ENCODE assay signal across 8 cellular contexts in the genomic region with DNA sequence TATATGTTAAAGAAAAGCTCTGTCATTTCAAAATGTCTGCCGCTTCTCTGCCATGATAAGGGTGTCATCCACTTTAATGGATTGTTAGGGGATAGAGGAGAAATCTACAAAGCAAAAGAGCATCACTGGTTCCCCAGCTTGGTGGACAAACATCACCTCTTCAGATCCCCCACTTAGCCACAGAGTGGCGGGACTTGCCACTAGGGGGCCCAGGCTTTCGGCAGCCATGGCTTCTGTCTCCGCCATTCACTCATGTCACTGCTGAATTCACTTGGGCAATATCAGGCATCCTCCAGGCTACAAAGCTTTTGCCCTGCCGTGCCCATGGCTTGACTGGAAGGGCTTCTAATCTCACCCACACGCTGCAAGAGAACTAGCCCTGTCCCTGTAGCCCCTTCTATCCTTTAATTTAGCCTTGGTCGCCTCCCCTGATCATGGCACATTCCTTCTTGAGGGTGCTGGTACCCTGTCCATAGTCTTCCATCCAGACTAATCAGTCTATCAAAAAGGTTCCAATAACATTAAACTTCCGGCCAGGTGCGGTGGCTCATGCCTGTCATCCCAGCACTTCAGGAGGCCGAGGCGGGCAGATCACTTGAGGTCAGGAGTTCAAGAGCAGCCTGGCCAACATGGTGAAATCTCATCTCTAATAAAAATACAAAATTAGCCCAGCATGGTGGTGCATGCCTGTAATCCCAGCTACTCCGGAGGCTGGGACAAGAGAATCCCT. TPM values are rescaled to one million over a fixed set of nuclear protein-coding genes. Genes with fewer than 3 reads are reported as not detected.
DNase-seq lines count a peak whose midpoint lies in the region; ATAC-seq, FAIRE-seq and TF ChIP-seq lines count a peak whose summit lies in the region.

No MANE protein-coding gene starts in this region.

- H3K4me1 ChIP-seq in endothelial cell of umbilical vein (ENCODE audit: control insufficient read depth, extremely low read depth, insufficient read depth, low read length): no peaks in the 10 kb centered on the region

- TF ChIP-seq CTCF in endothelial cell of umbilical vein (IDR thresholded peaks at IDR 0.05; ENCODE audit: extremely low read depth in 1 of 2, insufficient read depth in 1 of 2, low read depth in 1 of 2, low read length in 2 of 2): peak; percentile 87 to 92

- H3K4me1 Mint-ChIP-seq in activated CD8-positive, alpha-beta T cell treated with anti-CD3 and anti-CD28 coated beads, Interleukin-2, amount 10 ng/mL, durations not matched to agents 7 days and 5 days (ENCODE audit: low read depth): peaks cover 6% of the 10 kb centered on the region
- peaks cover 3 to 8% (median 5%) of the 10 kb centered on the region in 3 donors for H3K4me1 Mint-ChIP-seq in naive B cell

- no peaks in the 10 kb centered on the region for H3K79me2 ChIP-seq in endothelial cell of umbilical vein (ENCODE audit: control insufficient read depth, insufficient read depth, low read length)

- no peak overlapping the region for H3K4me3 Mint-ChIP-seq in activated CD8-positive, alpha-beta T cell treated with anti-CD3 and anti-CD28 coated beads, Interleukin-2, amount 10 ng/mL, durations not matched to agents 7 days and 5 days
- H3K4me3 Mint-ChIP-seq in naive B cell: no peak overlapping the region

- dilution Hi-C loops in endothelial cell of umbilical vein (cut with MboI; ENCODE audit: extremely low pct_ligation_motif_present, low sequenced_read_pairs): no loop called here

- peak; percentile 52 for ATAC-seq in Right ventricle myocardium inferior
- ATAC-seq in activated CD8-positive, alpha-beta T cell treated with anti-CD3 and anti-CD28 coated beads, Interleukin-2, amount 10 ng/mL, durations not matched to agents 7 days and 5 days: peak; percentile 94
- ATAC-seq in naive B cell (ENCODE audit: low read depth in 2 of 2): peak; percentile 94 to 95
- peak; percentile 80 for ATAC-seq in stimulated activated naive CD8-positive, alpha-beta T cell treated with anti-CD3 and anti-CD28 coated beads, Interleukin-15, Interleukin-2, amounts not matched to agents 100 U/mL and 50 U/mL, for 24 hours
- no peak for ATAC-seq in GM21423 (IDR thresholded peaks at IDR 0.05; ENCODE audit: unreplicated experiment)

- H3K27me3 ChIP-seq in endothelial cell of umbilical vein (ENCODE audit: control insufficient read depth in 2 of 2, insufficient read depth in 2 of 2, low read length in 2 of 2): no peaks in the 10 kb centered on the region

- intact Hi-C loops in Right ventricle myocardium inferior (cut with DNase I) (no loop called here), cardiac septum (cut with DNase I) (no loop called here), endothelial cell of umbilical vein (cut with micrococcal nuclease) (no loop called here)

- no peak overlapping the region for H3K9ac ChIP-seq in endothelial cell of umbilical vein (replicated peaks; ENCODE audit: extremely low read depth, insufficient read depth, low read length)

- no peak for TF ChIP-seq POLR2A in endothelial cell of umbilical vein (IDR thresholded peaks at IDR 0.05; ENCODE audit: low read depth, low read length)

- POLR2A ChIA-PET in activated CD8-positive, alpha-beta T cell treated with anti-CD3 and anti-CD28 coated beads, Interleukin-2, amount 10 ng/mL, durations not matched to agents 7 days and 5 days (lab: Charles Lee): no interaction called here
- POLR2A ChIA-PET in endothelial cell of umbilical vein (lab: Charles Lee): no interaction called here

- H3K36me3 Mint-ChIP-seq in activated CD8-positive, alpha-beta T cell treated with anti-CD3 and anti-CD28 coated beads, Interleukin-2, amount 10 ng/mL, durations not matched to agents 7 days and 5 days (ENCODE audit: low read depth): no peaks in the 10 kb centered on the region
- no peaks in the 10 kb centered on the region for H3K36me3 Mint-ChIP-seq in naive B cell

- CTCF ChIA-PET in activated CD8-positive, alpha-beta T cell treated with anti-CD3 and anti-CD28 coated beads, Interleukin-2, amount 10 ng/mL, durations not matched to agents 7 days and 5 days (lab: Charles Lee): interaction anchor here (0.8 to 2.2 kb wide), 10 partner anchors 9 to 190 kb away, joined by 3 to 8 read pairs (median 4); no protein-coding TSS in a partner anchor
- CTCF ChIA-PET in endothelial cell of umbilical vein (lab: Charles Lee): interaction anchor here (0.5 to 1.1 kb wide), 7 partner anchors 9 to 247 kb away, joined by 3 to 4 read pairs (median 4); no protein-coding TSS in a partner anchor

- BruUV-seq in endothelial cell of umbilical vein (replicated peaks; lab: Mats Ljungman, UMichigan): no TSS peak

- no peaks in the 10 kb centered on the region for H4K20me1 ChIP-seq in endothelial cell of umbilical vein (replicated peaks; ENCODE audit: control insufficient read depth, extremely low read depth, insufficient read depth, low read length)

- H3K9me3 Mint-ChIP-seq in activated CD8-positive, alpha-beta T cell treated with anti-CD3 and anti-CD28 coated beads, Interleukin-2, amount 10 ng/mL, durations not matched to agents 7 days and 5 days (ENCODE audit: insufficient read depth): no peaks in the 10 kb centered on the region
- no peaks in the 10 kb centered on the region for H3K9me3 Mint-ChIP-seq in naive B cell

- no peak overlapping the region for H3K4me2 ChIP-seq in endothelial cell of umbilical vein (ENCODE audit: insufficient read depth, low read length)

- H3K9me1 ChIP-seq in endothelial cell of umbilical vein (replicated peaks; ENCODE audit: control insufficient read depth, extremely low read depth, insufficient read depth, low read length): no peaks in the 10 kb centered on the region

- no peaks in the 10 kb centered on the region for H3K27me3 Mint-ChIP-seq in activated CD8-positive, alpha-beta T cell treated with anti-CD3 and anti-CD28 coated beads, Interleukin-2, amount 10 ng/mL, durations not matched to agents 7 days and 5 days (ENCODE audit: low read depth)
- H3K27me3 Mint-ChIP-seq in naive B cell: no peaks in the 10 kb centered on the region

- peak; percentile 73 for FAIRE-seq in endothelial cell of umbilical vein (lab: Jason Lieb, UNC)

- no peaks in the 10 kb centered on the region for H3K9me3 ChIP-seq in endothelial cell of umbilical vein (replicated peaks; ENCODE audit: control insufficient read depth, insufficient read depth, low read length)

- no peak overlapping the region for H3K27ac Mint-ChIP-seq in activated CD8-positive, alpha-beta T cell treated with anti-CD3 and anti-CD28 coated beads, Interleukin-2, amount 10 ng/mL, durations not matched to agents 7 days and 5 days
- H3K27ac Mint-ChIP-seq in naive B cell: peak overlapping the region in 4 of 6 donors; percentile 42 to 83 (median 56)

- H2AFZ ChIP-seq in endothelial cell of umbilical vein (ENCODE audit: low read depth, low read length): no peak overlapping the region

- DNase-seq in Right ventricle myocardium inferior (ENCODE audit: missing footprints) (no peak), cardiac septum (ENCODE audit: low spot score) (no peak), NCI-H526 treated with DMSO at 0.1 percent for 48 hours (lab: John Stamatoyannopoulos, UW) (peak; percentile 25), endothelial cell of umbilical vein (ENCODE audit: low read depth, low spot score) (peak; percentile 46), naive B cell (peak; percentile 68)
- DNase-seq in activated CD8-positive, alpha-beta T cell treated with anti-CD3 and anti-CD28 coated beads, Interleukin-2, amount 10 ng/mL, durations not matched to agents 7 days and 5 days: peak; percentile 83
- DNase-seq in stimulated activated naive CD8-positive, alpha-beta T cell treated with anti-CD3 and anti-CD28 coated beads, Interleukin-15, Interleukin-2, amounts not matched to agents 100 U/mL and 50 U/mL, for 24 hours: peak; percentile 78

- no peak overlapping the region for H3K4me3 ChIP-seq in endothelial cell of umbilical vein (replicated peaks in 1 of 3; ENCODE audit: insufficient read depth in 1 of 3, low read depth in 1 of 3, low read length in 3 of 3)

- no peaks in the 10 kb centered on the region for H3K36me3 ChIP-seq in endothelial cell of umbilical vein (ENCODE audit: control insufficient read depth in 2 of 2, extremely low read depth in 1 of 2, insufficient read depth in 2 of 2, low read length in 2 of 2)

- no peak overlapping the region for H3K27ac ChIP-seq in endothelial cell of umbilical vein (ENCODE audit: insufficient read depth, low read depth, low read length)

RNA-seq across cellular contexts. Expression of a gene that starts 34.7 kb away (rescaled TPM):
- 1.4 TPM for total RNA-seq in Right ventricle myocardium inferior
- total RNA-seq in cardiac septum: 1.9 TPM
- 10 to 100 TPM; 10.0 to 10.7 TPM for total RNA-seq in activated CD8-positive, alpha-beta T cell treated with anti-CD3 and anti-CD28 coated beads, Interleukin-2, amount 10 ng/mL, durations not matched to agents 7 days and 5 days
- total RNA-seq in endothelial cell of umbilical vein: 0.51 and 0.60 TPM in 2 replicates
- polyA plus RNA-seq in endothelial cell of umbilical vein: 0.19 and 0.21 TPM in 2 replicates
- 0.14 and 0.20 TPM in 2 replicates for polyA plus RNA-seq in endothelial cell of umbilical vein (2011; cell fraction: cytosol; rRNA removed)
- polyA plus RNA-seq in endothelial cell of umbilical vein (2011; cell fraction: nucleus; rRNA removed): 0.14 and 0.17 TPM in 2 replicates
- 0.20 and 0.35 TPM in 2 replicates for polyA plus RNA-seq in endothelial cell of umbilical vein (2012)
- polyA minus RNA-seq in endothelial cell of umbilical vein: 0.15 and 0.34 TPM in 2 replicates
- not detected for polyA minus RNA-seq in endothelial cell of umbilical vein (2011; cell fraction: cytosol; rRNA and poly(A)+ RNA removed)
- 0.19 TPM in 1 of 2 replicates, not detected in the other for polyA minus RNA-seq in endothelial cell of umbilical vein (2011; cell fraction: nucleus; rRNA and poly(A)+ RNA removed)
- polyA plus RNA-seq in naive B cell (ENCODE audit: low read depth in 6 of 6): under 1 TPM; 0.19 to 0.76 (median 0.41) TPM

RNA-seq across cellular contexts. Expression of a gene that starts 36.3 kb away (rescaled TPM):
- 0.73 TPM for total RNA-seq in Right ventricle myocardium inferior
- total RNA-seq in cardiac septum: not detected
- 1 to 10 TPM in 1 of 2 experiments, under 1 TPM in 1; 0.99 to 1.8 TPM for total RNA-seq in activated CD8-positive, alpha-beta T cell treated with anti-CD3 and anti-CD28 coated beads, Interleukin-2, amount 10 ng/mL, durations not matched to agents 7 days and 5 days
- 1.1 and 5.0 TPM in 2 replicates for total RNA-seq in endothelial cell of umbilical vein
- not detected in 2 replicates for polyA plus RNA-seq in endothelial cell of umbilical vein
- polyA plus RNA-seq in endothelial cell of umbilical vein (2011; cell fraction: cytosol; rRNA removed): 0.04 TPM in 1 of 2 replicates, not detected in the other
- 1.2 and 1.9 TPM in 2 replicates for polyA plus RNA-seq in endothelial cell of umbilical vein (2011; cell fraction: nucleus; rRNA removed)
- polyA plus RNA-seq in endothelial cell of umbilical vein (2012): not detected in 2 replicates
- polyA minus RNA-seq in endothelial cell of umbilical vein: 0.83 TPM in 1 of 2 replicates, not detected in the other
- polyA minus RNA-seq in endothelial cell of umbilical vein (2011; cell fraction: cytosol; rRNA and poly(A)+ RNA removed): not detected
- polyA minus RNA-seq in endothelial cell of umbilical vein (2011; cell fraction: nucleus; rRNA and poly(A)+ RNA removed): 2.9 TPM in 1 of 2 replicates, not detected in the other
- under 1 TPM in 3 of 6 donors, not detected in 3; 0.17 to 0.48 (median 0.34) TPM for polyA plus RNA-seq in naive B cell (ENCODE audit: low read depth in 6 of 6)

Comparison
In these comparisons a context has a peak if more than half of its experiments do, and no peak if none do; other contexts are left out.
1. DNase-seq: peak in NCI-H526 treated with DMSO at 0.1 percent for 48 hours (single experiment), activated CD8-positive, alpha-beta T cell treated with anti-CD3 and anti-CD28 coated beads, Interleukin-2, amount 10 ng/mL, durations not matched to agents 7 days and 5 days (single experiment), endothelial cell of umbilical vein (single experiment), naive B cell (single experiment) and stimulated activated naive CD8-positive, alpha-beta T cell treated with anti-CD3 and anti-CD28 coated beads, Interleukin-15, Interleukin-2, amounts not matched to agents 100 U/mL and 50 U/mL, for 24 hours (single experiment); none in Right ventricle myocardium inferior (single experiment) and cardiac septum (single experiment).